Comparison of ENCODE assay signal across 16 cellular contexts in the genomic region with DNA sequence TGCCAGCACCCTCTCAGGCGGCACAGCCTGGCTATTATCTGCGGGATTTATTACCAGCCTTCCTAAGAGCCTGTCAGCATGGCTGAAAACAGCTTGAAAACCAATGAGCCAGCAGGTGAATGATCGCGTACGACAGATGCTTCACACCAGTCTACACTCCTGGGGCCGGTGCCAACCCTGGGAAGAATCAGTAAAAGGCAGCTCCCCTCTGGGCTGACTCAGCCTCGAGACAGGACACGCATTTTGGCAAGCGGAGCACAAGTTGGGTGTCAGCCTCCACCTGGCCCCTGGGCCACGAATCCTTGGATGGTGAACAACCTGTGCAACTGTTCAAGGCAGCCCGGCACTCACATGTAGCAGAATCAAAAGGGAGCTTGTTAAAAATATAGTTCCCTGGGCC. TPM values are rescaled to one million over a fixed set of nuclear protein-coding genes. Genes with fewer than 3 reads are reported as not detected.
A peak's percentile ranks its signal among the peaks of the same experiment; 100 is the strongest.
DNase-seq lines count a peak whose midpoint lies in the region; ATAC-seq and TF ChIP-seq lines count a peak whose summit lies in the region.
"Had no signal": no experiment of that assay in that cellular context is flagged by ENCODE, and none has a peak within 500 bp of the region (broad histone marks: within the 10 kb centered on the region; RNA-seq: fewer than 3 reads in every experiment).

No MANE protein-coding gene starts in this region.

- no peak overlapping the region for H3K9ac ChIP-seq in H9 (ENCODE audit: extremely low read depth, insufficient read length, low read length)

- no peak overlapping the region for H2BK5ac ChIP-seq in H9 (ENCODE audit: insufficient read length, low read length)

- H3K4me1 Mint-ChIP-seq in H9: peaks cover 2 to 12% of the 10 kb centered on the region in 2 experiments; a peak in 3 of 4 replicates
- H3K4me1 Mint-ChIP-seq in activated T-helper 17 cell treated with anti-CD3 and anti-CD28 coated beads, Interleukin-2, amount 50 U/mL, for 72 hours: no peaks in the 10 kb centered on the region
- H3K4me1 Mint-ChIP-seq: activated CD4-positive, alpha-beta T cell treated with anti-CD3 and anti-CD28 coated beads, Interleukin-2, amount 10 ng/mL, durations not matched to agents 7 days and 5 days; central memory CD8-positive, alpha-beta T cell had no signal

- H3K23me2 ChIP-seq in H9 (ENCODE audit: insufficient read length, low read depth, low read length, poor library complexity, severe bottlenecking): no peaks in the 10 kb centered on the region

- H3K27me3 Mint-ChIP-seq in H9 (ENCODE audit: low read depth): no peaks in the 10 kb centered on the region; the same call in none of the 2 replicates
- no peaks in the 10 kb centered on the region for H3K27me3 Mint-ChIP-seq in activated T-helper 17 cell treated with anti-CD3 and anti-CD28 coated beads, Interleukin-2, amount 50 U/mL, for 72 hours
- H3K27me3 Mint-ChIP-seq: activated CD4-positive, alpha-beta T cell treated with anti-CD3 and anti-CD28 coated beads, Interleukin-2, amount 10 ng/mL, durations not matched to agents 7 days and 5 days; central memory CD8-positive, alpha-beta T cell had no signal

- DNase-seq in DMS79 (lab: John Stamatoyannopoulos, UW) (peak; percentile 96), NCI-H1105 (lab: John Stamatoyannopoulos, UW) (peak; percentile 72), RWPE2 (ENCODE audit: low spot score) (peak; percentile 88), kidney tubule cell (ENCODE audit: low spot score) (peak; percentile 50), H9 (no peak), HAP-1 (ENCODE audit: low spot score in 2 of 2) (no peak)
- no peak for DNase-seq in activated CD4-positive, alpha-beta T cell treated with anti-CD3 and anti-CD28 coated beads, Interleukin-2, amount 50 U/mL, for 1 hour
- DNase-seq: activated CD4-positive, alpha-beta T cell treated with anti-CD3 and anti-CD28 coated beads, Interleukin-2, amount 10 ng/mL, durations not matched to agents 7 days and 5 days; erythroblast; stimulated activated CD4-positive, alpha-beta T cell treated with anti-CD3 and anti-CD28 coated beads, Interleukin-4, amount 100 ng/mL, for 4 hours; T-helper 2 cell had no signal

- no peak overlapping the region for H3K4ac ChIP-seq in H9 (ENCODE audit: low read depth, low read length)

- no peaks in the 10 kb centered on the region for H4K20me1 ChIP-seq in H9 (ENCODE audit: control insufficient read depth, insufficient read depth, insufficient read length)
- H4K20me1 ChIP-seq: BLaER1 treated with 17β-estradiol and CSF1 and Interleukin-3, amounts not matched to agents 10 nM and 100 nM had no signal

- TF ChIP-seq CTCF in RWPE2 (IDR thresholded peaks at IDR 0.05; ENCODE audit: poor library complexity, severe bottlenecking) (no peak), H9 (conservative IDR thresholded peaks at IDR 0.05) (no peak)

- H2BK20ac ChIP-seq in H9 (ENCODE audit: low read depth, low read length, poor library complexity, severe bottlenecking): no peak overlapping the region

- H3K36me3 ChIP-seq in RWPE2 (ENCODE audit: low read depth): no peaks in the 10 kb centered on the region
- H3K36me3 ChIP-seq in HAP-1 (replicated peaks): no peaks in the 10 kb centered on the region
- H3K36me3 ChIP-seq: BLaER1 treated with 17β-estradiol and CSF1 and Interleukin-3, amounts not matched to agents 10 nM and 100 nM had no signal

- no peak overlapping the region for H4K8ac ChIP-seq in H9 (replicated peaks; ENCODE audit: insufficient read length, low read depth, low read length)

- in situ Hi-C loops in HAP-1 (cut with MboI; ENCODE audit: low sequenced_read_pairs): no loop called here

- H2BK120ac ChIP-seq in H9 (ENCODE audit: low read depth, low read length, poor library complexity, severe bottlenecking): no peak overlapping the region

- H3K18ac ChIP-seq in H9 (ENCODE audit: insufficient read length, low read depth, low read length): no peak overlapping the region

- ATAC-seq in RWPE2 (ENCODE audit: low read depth): peak; percentile 83
- ATAC-seq in activated T-helper 17 cell treated with anti-CD3 and anti-CD28 coated beads, Interleukin-2, amount 50 U/mL, for 72 hours (replicated peaks): no peak

- WGBS in H9 (ENCODE audit: extremely low coverage, insufficient read length, low lambda C conversion rate): no CpG with 5 or more reads among the region's 11 CpGs

- no peaks in the 10 kb centered on the region for H3K9me3 Mint-ChIP-seq in H9
- no peaks in the 10 kb centered on the region for H3K9me3 Mint-ChIP-seq in activated T-helper 17 cell treated with anti-CD3 and anti-CD28 coated beads, Interleukin-2, amount 50 U/mL, for 72 hours
- H3K9me3 Mint-ChIP-seq: activated CD4-positive, alpha-beta T cell treated with anti-CD3 and anti-CD28 coated beads, Interleukin-2, amount 10 ng/mL, durations not matched to agents 7 days and 5 days; central memory CD8-positive, alpha-beta T cell had no signal

- H2BK15ac ChIP-seq in H9 (ENCODE audit: low read depth, low read length): no peak overlapping the region

- H3K79me2 ChIP-seq in H9 (ENCODE audit: insufficient read depth, low read length): no peaks in the 10 kb centered on the region

- H3K23ac ChIP-seq in H9 (ENCODE audit: insufficient read length, low read depth, low read length): no peak overlapping the region

- H2BK12ac ChIP-seq in H9 (ENCODE audit: insufficient read length, low read depth, low read length): no peak overlapping the region

- H3K27ac Mint-ChIP-seq in H9: peak overlapping the region in 1 of 3 experiments; percentile 67; a peak in 1 of 7 replicates
- no peak overlapping the region for H3K27ac Mint-ChIP-seq in activated T-helper 17 cell treated with anti-CD3 and anti-CD28 coated beads, Interleukin-2, amount 50 U/mL, for 72 hours
- H3K27ac Mint-ChIP-seq: activated CD4-positive, alpha-beta T cell treated with anti-CD3 and anti-CD28 coated beads, Interleukin-2, amount 10 ng/mL, durations not matched to agents 7 days and 5 days had no signal

- H2AFZ ChIP-seq in H9 (ENCODE audit: low read length): no peak overlapping the region

- H3K4me1 ChIP-seq in RWPE2 (ENCODE audit: insufficient read depth, poor library complexity, severe bottlenecking) (no peaks in the 10 kb centered on the region), H9 (ENCODE audit: insufficient read depth, low read length) (no peaks in the 10 kb centered on the region), HAP-1 (no peaks in the 10 kb centered on the region)

- H3K4me3 ChIP-seq in RWPE2 (ENCODE audit: severe bottlenecking): no peak overlapping the region
- H3K4me3 ChIP-seq in HAP-1: no peak overlapping the region
- H3K4me3 ChIP-seq: BLaER1 treated with 17β-estradiol and CSF1 and Interleukin-3, amounts not matched to agents 10 nM and 100 nM had no signal

- no peak overlapping the region for H4K5ac ChIP-seq in H9 (ENCODE audit: insufficient read length, low read depth, low read length)

- H3K27ac ChIP-seq in RWPE2 (ENCODE audit: poor library complexity, severe bottlenecking) (no peak overlapping the region), H9 (ENCODE audit: insufficient read length, low read depth, low read length) (no peak overlapping the region)
- H3K27ac ChIP-seq: HL-60 had no signal

- H3T11ph ChIP-seq in H9 (ENCODE audit: low read length): no peak overlapping the region

- H3K14ac ChIP-seq in H9 (ENCODE audit: insufficient read depth, low read length): no peak overlapping the region

- H3K36me3 Mint-ChIP-seq in H9 (ENCODE audit: insufficient read depth in 1 of 3, low read depth in 3 of 3): peaks cover 0 to 4% (median 0%) of the 10 kb centered on the region in 3 experiments; a peak in 2 of 7 replicates
- H3K36me3 Mint-ChIP-seq in activated T-helper 17 cell treated with anti-CD3 and anti-CD28 coated beads, Interleukin-2, amount 50 U/mL, for 72 hours (ENCODE audit: low read depth): no peaks in the 10 kb centered on the region

- H3K27me3 ChIP-seq in RWPE2 (ENCODE audit: insufficient read depth, poor library complexity, severe bottlenecking) (no peaks in the 10 kb centered on the region), H9 (ENCODE audit: insufficient read depth, low read length) (no peaks in the 10 kb centered on the region), HAP-1 (ENCODE audit: low read depth) (no peaks in the 10 kb centered on the region)
- H3K27me3 ChIP-seq: BLaER1 treated with 17β-estradiol and CSF1 and Interleukin-3, amounts not matched to agents 10 nM and 100 nM had no signal

- H3K9me3 ChIP-seq in RWPE2 (ENCODE audit: severe bottlenecking): no peaks in the 10 kb centered on the region
- no peaks in the 10 kb centered on the region for H3K9me3 ChIP-seq in H9 (ENCODE audit: control insufficient read depth, low read depth, low read length)
- no peaks in the 10 kb centered on the region for H3K9me3 ChIP-seq in HAP-1
- H3K9me3 ChIP-seq: BLaER1 treated with 17β-estradiol and CSF1 and Interleukin-3, amounts not matched to agents 10 nM and 100 nM had no signal

- no peaks in the 10 kb centered on the region for H3K79me1 ChIP-seq in H9 (ENCODE audit: insufficient read depth, low read depth, low read length, poor library complexity, severe bottlenecking)

- H2AK5ac ChIP-seq in H9 (ENCODE audit: insufficient read length, low read length): no peak overlapping the region

- no peak overlapping the region for H4K91ac ChIP-seq in H9 (ENCODE audit: insufficient read length, low read depth, low read length)

- no peak overlapping the region for H3K4me2 ChIP-seq in H9 (ENCODE audit: insufficient read depth, insufficient read length, low read length)
- H3K4me2 ChIP-seq: BLaER1 treated with 17β-estradiol and CSF1 and Interleukin-3, amounts not matched to agents 10 nM and 100 nM had no signal

- no peak overlapping the region for H3K4me3 Mint-ChIP-seq in H9
- no peak overlapping the region for H3K4me3 Mint-ChIP-seq in activated T-helper 17 cell treated with anti-CD3 and anti-CD28 coated beads, Interleukin-2, amount 50 U/mL, for 72 hours
- H3K4me3 Mint-ChIP-seq: activated CD4-positive, alpha-beta T cell treated with anti-CD3 and anti-CD28 coated beads, Interleukin-2, amount 10 ng/mL, durations not matched to agents 7 days and 5 days; central memory CD8-positive, alpha-beta T cell had no signal

- no peak overlapping the region for H3K56ac ChIP-seq in H9 (ENCODE audit: insufficient read length, low read depth, low read length)

RNA-seq across cellular contexts. Expression of a gene that starts 15.7 kb away (rescaled TPM):
- total RNA-seq in H9 (2021): 9.6 and 13.2 TPM in 2 replicates
- total RNA-seq in activated T-helper 17 cell treated with anti-CD3 and anti-CD28 coated beads, Interleukin-2, amount 50 U/mL, for 72 hours: 100 to 1,000 TPM; 190 to 192 TPM

RNA-seq across cellular contexts. Expression of a gene that starts 22.7 kb away (rescaled TPM):
- total RNA-seq in H9 (2021): 15.2 and 16.0 TPM in 2 replicates
- 10 to 100 TPM; 20.5 to 33.7 TPM for total RNA-seq in activated T-helper 17 cell treated with anti-CD3 and anti-CD28 coated beads, Interleukin-2, amount 50 U/mL, for 72 hours

RNA-seq across cellular contexts. Expression of a gene that starts 23.2 kb away (rescaled TPM):
- total RNA-seq in H9 (2021): 0.31 TPM in 1 of 2 replicates, not detected in the other
- total RNA-seq in activated T-helper 17 cell treated with anti-CD3 and anti-CD28 coated beads, Interleukin-2, amount 50 U/mL, for 72 hours: not detected
- total RNA-seq: activated CD4-positive, alpha-beta T cell treated with anti-CD3 and anti-CD28 coated beads, Interleukin-2, amount 10 ng/mL, durations not matched to agents 7 days and 5 days; renal cortical epithelial cell had no signal

RNA-seq across cellular contexts. Expression of a gene that starts 50.3 kb away (rescaled TPM):
- 195 and 198 TPM in 2 replicates for total RNA-seq in H9 (2021)
- 10 to 100 TPM; 73.8 to 97.0 TPM for total RNA-seq in activated T-helper 17 cell treated with anti-CD3 and anti-CD28 coated beads, Interleukin-2, amount 50 U/mL, for 72 hours

RNA-seq across cellular contexts. Expression of a gene that starts 52.5 kb away (rescaled TPM):
- total RNA-seq in H9 (2021): 5.9 and 6.2 TPM in 2 replicates
- total RNA-seq in activated T-helper 17 cell treated with anti-CD3 and anti-CD28 coated beads, Interleukin-2, amount 50 U/mL, for 72 hours: 1 to 10 TPM in 1 of 2 donors, under 1 TPM in 1; 0.28 to 1.2 TPM

Comparison
In these comparisons a context has a peak if more than half of its experiments do, and no peak if none do; other contexts are left out.
1. DNase-seq: peak in DMS79 (single experiment), NCI-H1105 (single experiment), RWPE2 (single experiment) and kidney tubule cell (single experiment); none in activated CD4-positive, alpha-beta T cell treated with anti-CD3 and anti-CD28 coated beads, Interleukin-2, amount 50 U/mL, for 1 hour (single experiment), H9 (single experiment) and HAP-1 (0 of 2).
2. RNA of a gene that starts 15.7 kb away (total RNA-seq): 190 to 192 TPM in activated T-helper 17 cell treated with anti-CD3 and anti-CD28 coated beads, Interleukin-2, amount 50 U/mL, for 72 hours; 9.6 to 13.2 TPM in H9; every median in the first group is over 10 times any median in the second.